ENCODE assay signal across 20 cellular contexts in the genomic region with DNA sequence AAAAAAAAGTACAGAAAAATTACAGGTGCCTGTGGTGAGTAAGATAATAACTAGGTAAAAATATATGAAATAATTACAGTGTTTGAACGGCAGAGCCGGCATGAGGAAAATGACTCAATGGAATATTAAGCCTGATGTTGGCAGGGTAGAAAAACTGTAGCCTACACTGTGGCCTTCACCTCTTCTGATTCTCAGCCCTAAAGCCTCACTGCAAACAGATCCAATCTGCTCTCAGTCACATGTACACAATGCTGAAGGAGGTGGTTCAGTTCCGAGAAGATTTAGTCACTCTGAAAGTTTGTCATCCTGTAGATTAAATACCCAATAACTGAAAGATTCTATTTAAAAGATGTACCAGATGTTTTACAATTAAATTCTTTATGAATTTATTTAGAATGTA.
DNase-seq lines count a peak whose midpoint lies in the region; ATAC-seq, FAIRE-seq and TF ChIP-seq lines count a peak whose summit lies in the region.
"Had no signal": no experiment of that assay in that cellular context is flagged by ENCODE, and none has a peak within 500 bp of the region (broad histone marks: within the 10 kb centered on the region; RNA-seq: fewer than 3 reads in every experiment).

No MANE protein-coding gene starts in this region.

- H3K4me1 ChIP-seq in suprapubic skin = no peaks in the 10 kb centered on the region
- H3K4me1 ChIP-seq: BLaER1 had no signal

- FAIRE-seq in islet of Langerhans (lab: Jason Lieb, UNC) = peak; percentile 24
- FAIRE-seq: GM12878, GM19239 had no signal

- ATAC-seq in HG03045 (IDR thresholded peaks at IDR 0.05; ENCODE audit: unreplicated experiment) = no peak
- ATAC-seq: GM12878 had no signal

- H3K27ac ChIP-seq in WERI-Rb-1 (peak overlapping the region; percentile 73), suprapubic skin (no peak overlapping the region)
- H3K27ac ChIP-seq: BLaER1, GM23248, HL-60 had no signal

- DNase-seq in NCI-H2171 treated with DMSO at 0.1 percent for 48 hours (lab: John Stamatoyannopoulos, UW) = peak; percentile 49
- no peak for DNase-seq in NCI-H2171 (lab: John Stamatoyannopoulos, UW)
- DNase-seq in NCI-H82 (lab: John Stamatoyannopoulos, UW) = peak; percentile 95
- peak; percentile 48 for DNase-seq in WERI-Rb-1
- DNase-seq in suprapubic skin (ENCODE audit: low spot score in 2 of 2) = no peak
- DNase-seq in GM13976 (ENCODE audit: low spot score) = no peak
- DNase-seq: 8988T; CD4-positive, alpha-beta memory T cell; DMS53; DND-41; EL; GM23248; IMR-90 had no signal

- no peak for TF ChIP-seq CTCF in WERI-Rb-1 (IDR thresholded peaks at IDR 0.05; ENCODE audit: low read depth, low read length)
- no peak for TF ChIP-seq CTCF in suprapubic skin (IDR thresholded peaks at IDR 0.05)
- TF ChIP-seq CTCF in GM13976 (IDR thresholded peaks at IDR 0.05; ENCODE audit: borderline replicate concordance, control extremely low read depth, extremely low read depth, insufficient read depth, missing control alignments) = no peak

- TF ChIP-seq EP300 in suprapubic skin (IDR thresholded peaks at IDR 0.05) = no peak

- H3K9me3 ChIP-seq in WERI-Rb-1 (ENCODE audit: severe bottlenecking) (no peaks in the 10 kb centered on the region), suprapubic skin (no peaks in the 10 kb centered on the region)
- H3K9me3 ChIP-seq: BLaER1, HAP-1 had no signal

- no peaks in the 10 kb centered on the region for H3K27me3 ChIP-seq in WERI-Rb-1 (ENCODE audit: insufficient read depth, low read depth, severe bottlenecking)
- no peaks in the 10 kb centered on the region for H3K27me3 ChIP-seq in suprapubic skin
- H3K27me3 ChIP-seq: BLaER1 had no signal

- H3K4me3 ChIP-seq in WERI-Rb-1 (ENCODE audit: low read depth, low read length) = peak overlapping the region; percentile 8; the same call in 1 of the 2 replicates
- H3K4me3 ChIP-seq in suprapubic skin = no peak overlapping the region
- H3K4me3 ChIP-seq: BLaER1, GM12878, GM23248, HAP-1 had no signal

- TF ChIP-seq POLR2A in suprapubic skin (IDR thresholded peaks at IDR 0.05) = no peak

- 83% methylated on average over 3 of the region's 3 CpGs for WGBS in suprapubic skin

- in situ Hi-C loops in GM13976 (cut with MboI; ENCODE audit: low sequenced_read_pairs, unreplicated experiment) = no loop called here

- no peaks in the 10 kb centered on the region for H3K36me3 ChIP-seq in WERI-Rb-1
- H3K36me3 ChIP-seq in suprapubic skin = no peaks in the 10 kb centered on the region
- H3K36me3 ChIP-seq: BLaER1, HAP-1 had no signal

Comparison
In these comparisons a context has a peak if more than half of its experiments do, and no peak if none do; other contexts are left out.
1. DNase-seq: peak in NCI-H2171 treated with DMSO at 0.1 percent for 48 hours (single experiment), NCI-H82 (single experiment) and WERI-Rb-1 (single experiment); none in NCI-H2171 (single experiment), suprapubic skin (0 of 2) and GM13976 (single experiment).